1 cellular context compared by ENCODE assay signal in genomic region chr22:46652930-46653331, GRCh38.
TF ChIP-seq lines count a peak whose summit lies in the region.

No MANE protein-coding gene starts in this region.

TF ChIP-seq in HepG2, 621 proteins besides CTCF, POLR2A, EP300 and RAD21 (continued from another document and continues in another):
- TF ChIP-seq TFAP4 (IDR thresholded peaks at IDR 0.05; ENCODE audit: borderline replicate concordance, low read depth): peak; percentile 90; the same call in 1 of the 2 replicates
- TF ChIP-seq MAZ (IDR thresholded peaks at IDR 0.05; ENCODE audit: borderline replicate concordance, low read depth, low read length): no peak
- no peak for TF ChIP-seq MAZ (CRISPR knock-in tag; IDR thresholded peaks at IDR 0.05; ENCODE audit: low read depth)
- peak; percentile 58; the same call in 1 of the 2 replicates for TF ChIP-seq SAP130 (CRISPR knock-in tag; IDR thresholded peaks at IDR 0.05; ENCODE audit: low read depth)
- TF ChIP-seq LCORL (IDR thresholded peaks at IDR 0.05): no peak
- no peak for TF ChIP-seq LCORL (CRISPR knock-in tag; IDR thresholded peaks at IDR 0.05)
- no peak for TF ChIP-seq MED13 (CRISPR knock-in tag; IDR thresholded peaks at IDR 0.05)
- TF ChIP-seq ZNF274 (CRISPR knock-in tag; IDR thresholded peaks at IDR 0.05): no peak
- TF ChIP-seq ETV5 (CRISPR knock-in tag; IDR thresholded peaks at IDR 0.05; ENCODE audit: borderline replicate concordance): peak; percentile 72; the same call in 1 of the 2 replicates
- TF ChIP-seq PLSCR1 (CRISPR knock-in tag; IDR thresholded peaks at IDR 0.05; ENCODE audit: borderline replicate concordance): no peak
- TF ChIP-seq ELF1 (CRISPR knock-in tag; IDR thresholded peaks at IDR 0.05): 0 out of 2 replicates have a peak, but pooled peaks have one; percentile 27
- TF ChIP-seq, protein P1, sequence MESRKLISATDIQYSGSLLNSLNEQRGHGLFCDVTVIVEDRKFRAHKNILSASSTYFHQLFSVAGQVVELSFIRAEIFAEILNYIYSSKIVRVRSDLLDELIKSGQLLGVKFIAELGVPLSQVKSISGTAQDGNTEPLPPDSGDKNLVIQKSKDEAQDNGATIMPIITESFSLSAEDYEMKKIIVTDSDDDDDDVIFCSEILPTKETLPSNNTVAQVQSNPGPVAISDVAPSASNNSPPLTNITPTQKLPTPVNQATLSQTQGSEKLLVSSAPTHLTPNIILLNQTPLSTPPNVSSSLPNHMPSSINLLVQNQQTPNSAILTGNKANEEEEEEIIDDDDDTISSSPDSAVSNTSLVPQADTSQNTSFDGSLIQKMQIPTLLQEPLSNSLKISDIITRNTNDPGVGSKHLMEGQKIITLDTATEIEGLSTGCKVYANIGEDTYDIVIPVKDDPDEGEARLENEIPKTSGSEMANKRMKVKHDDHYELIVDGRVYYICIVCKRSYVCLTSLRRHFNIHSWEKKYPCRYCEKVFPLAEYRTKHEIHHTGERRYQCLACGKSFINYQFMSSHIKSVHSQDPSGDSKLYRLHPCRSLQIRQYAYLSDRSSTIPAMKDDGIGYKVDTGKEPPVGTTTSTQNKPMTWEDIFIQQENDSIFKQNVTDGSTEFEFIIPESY (CRISPR knock-in tag; IDR thresholded peaks at IDR 0.05): no peak
- TF ChIP-seq RFXANK (CRISPR knock-in tag; IDR thresholded peaks at IDR 0.05): no peak
- TF ChIP-seq KLF15 (CRISPR knock-in tag; IDR thresholded peaks at IDR 0.05; ENCODE audit: borderline replicate concordance): no peak
- peak; percentile 62; the same call in 1 of the 2 replicates for TF ChIP-seq ZBTB26 (CRISPR knock-in tag; IDR thresholded peaks at IDR 0.05; ENCODE audit: borderline replicate concordance)
- no peak for TF ChIP-seq PHB2 (IDR thresholded peaks at IDR 0.05; ENCODE audit: partially characterized antibody)
- TF ChIP-seq ZNF225 (CRISPR knock-in tag; IDR thresholded peaks at IDR 0.05): no peak
- TF ChIP-seq ZNF281 (CRISPR knock-in tag; IDR thresholded peaks at IDR 0.05; ENCODE audit: borderline replicate concordance): no peak
- no peak for TF ChIP-seq ZNF460 (CRISPR knock-in tag; IDR thresholded peaks at IDR 0.05; ENCODE audit: borderline replicate concordance)
- TF ChIP-seq HNRNPLL (IDR thresholded peaks at IDR 0.05; ENCODE audit: low read depth, low read length, poor library complexity, severe bottlenecking): peak; percentile 0
- no peak for TF ChIP-seq ZKSCAN8 (CRISPR knock-in tag; IDR thresholded peaks at IDR 0.05; ENCODE audit: borderline replicate concordance)
- no peak for TF ChIP-seq ELF4 (CRISPR knock-in tag; IDR thresholded peaks at IDR 0.05; ENCODE audit: borderline replicate concordance)
- no peak for TF ChIP-seq TAF15 (IDR thresholded peaks at IDR 0.05; ENCODE audit: low read depth, low read length, poor library complexity, severe bottlenecking)
- no peak for TF ChIP-seq ZNF891 (CRISPR knock-in tag; IDR thresholded peaks at IDR 0.05)
- TF ChIP-seq, protein P2, sequence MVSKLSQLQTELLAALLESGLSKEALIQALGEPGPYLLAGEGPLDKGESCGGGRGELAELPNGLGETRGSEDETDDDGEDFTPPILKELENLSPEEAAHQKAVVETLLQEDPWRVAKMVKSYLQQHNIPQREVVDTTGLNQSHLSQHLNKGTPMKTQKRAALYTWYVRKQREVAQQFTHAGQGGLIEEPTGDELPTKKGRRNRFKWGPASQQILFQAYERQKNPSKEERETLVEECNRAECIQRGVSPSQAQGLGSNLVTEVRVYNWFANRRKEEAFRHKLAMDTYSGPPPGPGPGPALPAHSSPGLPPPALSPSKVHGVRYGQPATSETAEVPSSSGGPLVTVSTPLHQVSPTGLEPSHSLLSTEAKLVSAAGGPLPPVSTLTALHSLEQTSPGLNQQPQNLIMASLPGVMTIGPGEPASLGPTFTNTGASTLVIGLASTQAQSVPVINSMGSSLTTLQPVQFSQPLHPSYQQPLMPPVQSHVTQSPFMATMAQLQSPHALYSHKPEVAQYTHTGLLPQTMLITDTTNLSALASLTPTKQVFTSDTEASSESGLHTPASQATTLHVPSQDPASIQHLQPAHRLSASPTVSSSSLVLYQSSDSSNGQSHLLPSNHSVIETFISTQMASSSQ (IDR thresholded peaks at IDR 0.05; ENCODE audit: low read depth): no peak
- TF ChIP-seq, protein P2 (CRISPR knock-in tag; IDR thresholded peaks at IDR 0.05; ENCODE audit: borderline replicate concordance): no peak
- no peak for TF ChIP-seq MATR3 (CRISPR knock-in tag; IDR thresholded peaks at IDR 0.05)
- TF ChIP-seq, protein P3, sequence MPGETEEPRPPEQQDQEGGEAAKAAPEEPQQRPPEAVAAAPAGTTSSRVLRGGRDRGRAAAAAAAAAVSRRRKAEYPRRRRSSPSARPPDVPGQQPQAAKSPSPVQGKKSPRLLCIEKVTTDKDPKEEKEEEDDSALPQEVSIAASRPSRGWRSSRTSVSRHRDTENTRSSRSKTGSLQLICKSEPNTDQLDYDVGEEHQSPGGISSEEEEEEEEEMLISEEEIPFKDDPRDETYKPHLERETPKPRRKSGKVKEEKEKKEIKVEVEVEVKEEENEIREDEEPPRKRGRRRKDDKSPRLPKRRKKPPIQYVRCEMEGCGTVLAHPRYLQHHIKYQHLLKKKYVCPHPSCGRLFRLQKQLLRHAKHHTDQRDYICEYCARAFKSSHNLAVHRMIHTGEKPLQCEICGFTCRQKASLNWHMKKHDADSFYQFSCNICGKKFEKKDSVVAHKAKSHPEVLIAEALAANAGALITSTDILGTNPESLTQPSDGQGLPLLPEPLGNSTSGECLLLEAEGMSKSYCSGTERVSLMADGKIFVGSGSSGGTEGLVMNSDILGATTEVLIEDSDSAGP (CRISPR knock-in tag; IDR thresholded peaks at IDR 0.05; ENCODE audit: borderline replicate concordance): no peak
- TF ChIP-seq YY1 (IDR thresholded peaks at IDR 0.05; ENCODE audit: insufficient read depth, insufficient replicate concordance, low read depth, low read length): no peak
- no peak for TF ChIP-seq ZNF20 (CRISPR knock-in tag; IDR thresholded peaks at IDR 0.05)
- TF ChIP-seq, protein P4, sequence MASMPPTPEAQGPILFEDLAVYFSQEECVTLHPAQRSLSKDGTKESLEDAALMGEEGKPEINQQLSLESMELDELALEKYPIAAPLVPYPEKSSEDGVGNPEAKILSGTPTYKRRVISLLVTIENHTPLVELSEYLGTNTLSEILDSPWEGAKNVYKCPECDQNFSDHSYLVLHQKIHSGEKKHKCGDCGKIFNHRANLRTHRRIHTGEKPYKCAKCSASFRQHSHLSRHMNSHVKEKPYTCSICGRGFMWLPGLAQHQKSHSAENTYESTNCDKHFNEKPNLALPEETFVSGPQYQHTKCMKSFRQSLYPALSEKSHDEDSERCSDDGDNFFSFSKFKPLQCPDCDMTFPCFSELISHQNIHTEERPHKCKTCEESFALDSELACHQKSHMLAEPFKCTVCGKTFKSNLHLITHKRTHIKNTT (CRISPR knock-in tag; IDR thresholded peaks at IDR 0.05): no peak
- no peak; the same call in 1 of the 2 replicates for TF ChIP-seq KDM5B (CRISPR knock-in tag; IDR thresholded peaks at IDR 0.05; ENCODE audit: borderline replicate concordance)
- TF ChIP-seq, protein P5, sequence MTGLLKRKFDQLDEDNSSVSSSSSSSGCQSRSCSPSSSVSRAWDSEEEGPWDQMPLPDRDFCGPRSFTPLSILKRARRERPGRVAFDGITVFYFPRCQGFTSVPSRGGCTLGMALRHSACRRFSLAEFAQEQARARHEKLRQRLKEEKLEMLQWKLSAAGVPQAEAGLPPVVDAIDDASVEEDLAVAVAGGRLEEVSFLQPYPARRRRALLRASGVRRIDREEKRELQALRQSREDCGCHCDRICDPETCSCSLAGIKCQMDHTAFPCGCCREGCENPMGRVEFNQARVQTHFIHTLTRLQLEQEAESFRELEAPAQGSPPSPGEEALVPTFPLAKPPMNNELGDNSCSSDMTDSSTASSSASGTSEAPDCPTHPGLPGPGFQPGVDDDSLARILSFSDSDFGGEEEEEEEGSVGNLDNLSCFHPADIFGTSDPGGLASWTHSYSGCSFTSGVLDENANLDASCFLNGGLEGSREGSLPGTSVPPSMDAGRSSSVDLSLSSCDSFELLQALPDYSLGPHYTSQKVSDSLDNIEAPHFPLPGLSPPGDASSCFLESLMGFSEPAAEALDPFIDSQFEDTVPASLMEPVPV (CRISPR knock-in tag; IDR thresholded peaks at IDR 0.05): 0 out of 2 replicates have a peak, but pooled peaks have one; percentile 53
- TF ChIP-seq, protein P6, sequence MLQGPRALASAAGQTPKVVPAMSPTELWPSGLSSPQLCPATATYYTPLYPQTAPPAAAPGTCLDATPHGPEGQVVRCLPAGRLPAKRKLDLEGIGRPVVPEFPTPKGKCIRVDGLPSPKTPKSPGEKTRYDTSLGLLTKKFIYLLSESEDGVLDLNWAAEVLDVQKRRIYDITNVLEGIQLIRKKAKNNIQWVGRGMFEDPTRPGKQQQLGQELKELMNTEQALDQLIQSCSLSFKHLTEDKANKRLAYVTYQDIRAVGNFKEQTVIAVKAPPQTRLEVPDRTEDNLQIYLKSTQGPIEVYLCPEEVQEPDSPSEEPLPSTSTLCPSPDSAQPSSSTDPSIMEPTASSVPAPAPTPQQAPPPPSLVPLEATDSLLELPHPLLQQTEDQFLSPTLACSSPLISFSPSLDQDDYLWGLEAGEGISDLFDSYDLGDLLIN (CRISPR knock-in tag; IDR thresholded peaks at IDR 0.05; ENCODE audit: borderline replicate concordance): no peak
- TF ChIP-seq NFRKB (IDR thresholded peaks at IDR 0.05): no peak
- TF ChIP-seq, protein P7, sequence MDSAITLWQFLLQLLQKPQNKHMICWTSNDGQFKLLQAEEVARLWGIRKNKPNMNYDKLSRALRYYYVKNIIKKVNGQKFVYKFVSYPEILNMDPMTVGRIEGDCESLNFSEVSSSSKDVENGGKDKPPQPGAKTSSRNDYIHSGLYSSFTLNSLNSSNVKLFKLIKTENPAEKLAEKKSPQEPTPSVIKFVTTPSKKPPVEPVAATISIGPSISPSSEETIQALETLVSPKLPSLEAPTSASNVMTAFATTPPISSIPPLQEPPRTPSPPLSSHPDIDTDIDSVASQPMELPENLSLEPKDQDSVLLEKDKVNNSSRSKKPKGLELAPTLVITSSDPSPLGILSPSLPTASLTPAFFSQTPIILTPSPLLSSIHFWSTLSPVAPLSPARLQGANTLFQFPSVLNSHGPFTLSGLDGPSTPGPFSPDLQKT (CRISPR knock-in tag; IDR thresholded peaks at IDR 0.05; ENCODE audit: borderline replicate concordance): no peak
- TF ChIP-seq, protein P8, sequence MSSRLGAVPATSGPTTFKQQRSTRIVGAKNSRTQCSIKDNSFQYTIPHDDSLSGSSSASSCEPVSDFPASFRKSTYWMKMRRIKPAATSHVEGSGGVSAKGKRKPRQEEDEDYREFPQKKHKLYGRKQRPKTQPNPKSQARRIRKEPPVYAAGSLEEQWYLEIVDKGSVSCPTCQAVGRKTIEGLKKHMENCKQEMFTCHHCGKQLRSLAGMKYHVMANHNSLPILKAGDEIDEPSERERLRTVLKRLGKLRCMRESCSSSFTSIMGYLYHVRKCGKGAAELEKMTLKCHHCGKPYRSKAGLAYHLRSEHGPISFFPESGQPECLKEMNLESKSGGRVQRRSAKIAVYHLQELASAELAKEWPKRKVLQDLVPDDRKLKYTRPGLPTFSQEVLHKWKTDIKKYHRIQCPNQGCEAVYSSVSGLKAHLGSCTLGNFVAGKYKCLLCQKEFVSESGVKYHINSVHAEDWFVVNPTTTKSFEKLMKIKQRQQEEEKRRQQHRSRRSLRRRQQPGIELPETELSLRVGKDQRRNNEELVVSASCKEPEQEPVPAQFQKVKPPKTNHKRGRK (CRISPR knock-in tag; IDR thresholded peaks at IDR 0.05): no peak
- TF ChIP-seq ZNF564 (CRISPR knock-in tag; IDR thresholded peaks at IDR 0.05): no peak
